ENCODE assay signal across 32 cellular contexts in genomic region chr2:33302348-33302747, GRCh38.
"Had no signal": no experiment of that assay in that cellular context is flagged by ENCODE, and none has a peak within 500 bp of the region (broad histone marks: within the 10 kb centered on the region; RNA-seq: fewer than 3 reads in every experiment).

No MANE protein-coding gene starts in this region.

- H3K9ac ChIP-seq: KMS-11 had no signal

- H3K4me3 ChIP-seq: body of pancreas, breast epithelium, SJCRH30, SK-N-MC had no signal

- H3K27ac ChIP-seq: body of pancreas, breast epithelium, KMS-11, RWPE1, SJCRH30, SK-N-MC, WERI-Rb-1 had no signal

- ATAC-seq: activated T-cell treated with anti-CD3 and anti-CD28 coated beads, Interleukin-2, amount 50 U/mL, for 72 hours; activated T-helper 17 cell treated with anti-CD3 and anti-CD28 coated beads, Interleukin-2, amount 50 U/mL, for 72 hours; body of pancreas; PC-3 had no signal

- H3K4me2 ChIP-seq: KMS-11 had no signal

- DNase-seq: activated CD4-positive, alpha-beta memory T cell treated with anti-CD3 and anti-CD28 coated beads, Interleukin-2, amount 10 ng/mL, durations not matched to agents 7 days and 5 days; activated CD4-positive, alpha-beta T cell treated with anti-CD3 and anti-CD28 coated beads for 1 hour; activated CD4-positive, alpha-beta T cell treated with anti-CD3 and anti-CD28 coated beads for 48 hours; activated CD4-positive, CD25-positive, alpha-beta regulatory T cell; activated CD8-positive, alpha-beta memory T cell treated with anti-CD3 and anti-CD28 coated beads for 24 hours; activated effector memory CD4-positive, alpha-beta T cell treated with anti-CD3 and anti-CD28 coated beads, Interleukin-2, amount 50 U/mL, for 16 hours; activated naive CD4-positive, alpha-beta T cell; activated naive CD4-positive, alpha-beta T cell treated with anti-CD3 and anti-CD28 coated beads, Interleukin-2, amount 50 U/mL, for 16 hours; activated naive CD8-positive, alpha-beta T cell treated with anti-CD3 and anti-CD28 coated beads for 36 hours; activated T-cell treated with anti-CD3 and anti-CD28 coated beads, Interleukin-2, amount 50 U/mL, for 1 hour; activated T-cell treated with anti-CD3 and anti-CD28 coated beads, Interleukin-2, amount 50 U/mL, for 72 hours; amygdala; body of pancreas; caudate nucleus; NCI-H1105; NCI-H1417 treated with DMSO at 0.1 percent for 48 hours; NCI-H1930; NCI-H2081 treated with DMSO at 0.1 percent for 48 hours; NCI-H345; NCI-H526; NCI-H748 treated with DMSO at 0.1 percent for 48 hours; NK-92 treated with Interleukin-12 subunit alpha and Interleukin-12 subunit beta, amount 100 ng/mL, for 24 hours; PC-3; SHP77; SJCRH30; T1000; WERI-Rb-1 had no signal

- H3K27me3 ChIP-seq: body of pancreas, breast epithelium, SJCRH30 had no signal

- H3K4me1 ChIP-seq: body of pancreas, breast epithelium, SJCRH30 had no signal

- H3K9me3 ChIP-seq: body of pancreas, breast epithelium, SJCRH30 had no signal

- H3K36me3 ChIP-seq: breast epithelium, WERI-Rb-1 had no signal
